ENCODE assay signal across 21 cellular contexts in genomic region chr13:95160112-95160906, GRCh38.
A peak's percentile ranks its signal among the peaks of the same experiment; 100 is the strongest.
DNase-seq lines count a peak whose midpoint lies in the region; ATAC-seq and TF ChIP-seq lines count a peak whose summit lies in the region.
"Had no signal": no experiment of that assay in that cellular context is flagged by ENCODE, and none has a peak within 500 bp of the region (broad histone marks: within the 10 kb centered on the region; RNA-seq: fewer than 3 reads in every experiment).

No MANE protein-coding gene starts in this region.

- no peak for TF ChIP-seq CTCF in AG09319 (IDR thresholded peaks at IDR 0.05; ENCODE audit: low read depth, low read length)

- H3K27me3 ChIP-seq in adipocyte (replicated peaks; ENCODE audit: control insufficient read depth, insufficient read depth, low read length) = no peaks in the 10 kb centered on the region
- H3K27me3 ChIP-seq: ascending aorta had no signal

- DNase-seq in AG09319 (ENCODE audit: extremely low read depth, low read depth) (peak; percentile 4), adipocyte (ENCODE audit: low read depth) (peak; percentile 28), iris pigment epithelial cell (ENCODE audit: low read depth) (peak; percentile 25), SK-N-DZ (ENCODE audit: low spot score) (no peak)
- DNase-seq: activated CD4-positive, alpha-beta memory T cell treated with anti-CD3 and anti-CD28 coated beads for 36 hours; activated naive CD4-positive, alpha-beta T cell treated with anti-CD3 and anti-CD28 coated beads, Interleukin-2, amount 10 ng/mL, durations not matched to agents 7 days and 5 days; activated T-cell treated with anti-CD3 and anti-CD28 coated beads, Interleukin-2, amount 50 U/mL, for 1 hour; AML-193; effector memory CD8-positive, alpha-beta T cell; islet precursor cell; NCI-H526; occipital lobe; retina; SHP77 treated with DMSO at 0.1 percent for 48 hours; stimulated activated CD8-positive, alpha-beta memory T cell treated with anti-CD3 and anti-CD28 coated beads, Interleukin-4, amount 100 ng/mL, for 48 hours had no signal

- H3K36me3 ChIP-seq in adipocyte (ENCODE audit: control insufficient read depth, insufficient read depth, low read length, severe bottlenecking) = peaks cover 8% of the 10 kb centered on the region
- H3K36me3 ChIP-seq: ascending aorta, HAP-1 had no signal

- H3K4me3 ChIP-seq in adipocyte (ENCODE audit: low read length) = no peak overlapping the region
- H3K4me3 ChIP-seq: ascending aorta, HAP-1, lung had no signal

- no peaks in the 10 kb centered on the region for H3K4me1 ChIP-seq in adipocyte (ENCODE audit: control insufficient read depth, insufficient read depth, low read length)
- H3K4me1 ChIP-seq: ascending aorta, HAP-1 had no signal

- no peaks in the 10 kb centered on the region for H3K9me3 ChIP-seq in adipocyte (ENCODE audit: control insufficient read depth, low read length)
- H3K9me3 ChIP-seq: ascending aorta, HAP-1 had no signal

- ATAC-seq in HG02981 (IDR thresholded peaks at IDR 0.05; ENCODE audit: unreplicated experiment) (peak; percentile 42), HG03354 (IDR thresholded peaks at IDR 0.05; ENCODE audit: poor library complexity, severe bottlenecking, unreplicated experiment) (no peak), GM18517 (IDR thresholded peaks at IDR 0.05; ENCODE audit: unreplicated experiment) (no peak)
- ATAC-seq: effector memory CD8-positive, alpha-beta T cell had no signal

- no peak overlapping the region for H3K9ac ChIP-seq in adipocyte (ENCODE audit: low read length)
